15 cellular contexts compared by ENCODE assay signal in genomic region chr5:109529987-109530386, GRCh38.
"Had no signal": no experiment of that assay in that cellular context is flagged by ENCODE, and none has a peak within 500 bp of the region (broad histone marks: within the 10 kb centered on the region; RNA-seq: fewer than 3 reads in every experiment).

No MANE protein-coding gene starts in this region.

- H3K36me3 ChIP-seq: SJSA1 had no signal

- H3K9me3 ChIP-seq: SJSA1 had no signal

- DNase-seq: Karpas-422, KG1, MM.1S, NCI-H1092 treated with DMSO at 0.1 percent for 48 hours, NCI-H1436, NCI-H187, NCI-H2081 treated with DMSO at 0.1 percent for 48 hours, NCI-H2171, NCI-H226, NCI-H510A, NCI-H524 treated with DMSO at 0.1 percent for 48 hours, NCI-H774, SIG-M5 had no signal

- H3K27ac ChIP-seq: SJSA1, SK-N-MC had no signal

- H3K4me3 ChIP-seq: SJSA1, SK-N-MC had no signal
